Comparison of ENCODE assay signal across 17 cellular contexts in the genomic region with DNA sequence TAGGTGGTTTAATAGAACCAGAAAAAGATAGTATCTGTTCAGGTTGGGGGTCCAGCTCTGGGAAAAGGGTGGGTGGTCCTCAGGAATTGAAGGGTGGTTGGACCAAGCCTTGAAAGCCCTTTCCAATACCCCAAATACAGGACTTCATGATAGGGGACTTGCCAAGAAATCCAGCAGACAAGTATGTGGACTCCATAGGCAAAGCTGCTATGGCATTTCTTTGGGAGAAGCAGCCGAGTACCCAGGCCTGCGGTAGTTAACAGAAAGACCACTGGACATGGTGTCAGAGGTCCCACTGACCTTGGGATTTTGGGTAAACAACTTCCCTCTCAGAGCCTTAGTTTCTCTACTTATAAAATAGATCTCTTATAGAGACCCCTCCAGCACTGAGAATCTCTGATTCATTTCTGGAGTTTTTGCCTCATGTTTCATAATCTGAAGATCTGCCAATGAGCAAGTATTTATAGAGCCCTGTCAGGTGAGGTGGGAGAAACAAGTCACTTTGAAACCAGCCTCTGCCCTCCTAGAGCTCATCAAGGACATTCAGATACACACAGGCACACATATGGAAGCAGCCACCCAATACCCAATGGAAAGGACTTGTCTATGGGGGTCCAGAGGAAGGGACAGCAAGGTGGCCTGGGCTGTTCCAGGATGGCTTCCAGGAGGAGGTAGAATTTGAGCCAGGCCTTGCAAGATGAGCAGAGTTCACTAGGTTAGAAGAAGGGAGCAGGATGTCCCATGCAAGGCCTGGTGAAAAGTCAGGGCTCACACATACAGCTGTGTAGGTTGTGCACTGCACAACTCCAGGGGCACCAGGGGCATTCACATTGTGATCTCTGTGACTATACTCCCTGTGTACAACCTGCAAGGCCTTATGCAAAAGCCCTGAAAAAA. TPM values are rescaled to one million over a fixed set of nuclear protein-coding genes. Genes with fewer than 3 reads are reported as not detected.
DNase-seq lines count a peak whose midpoint lies in the region; ATAC-seq and TF ChIP-seq lines count a peak whose summit lies in the region.
"Had no signal": no experiment of that assay in that cellular context is flagged by ENCODE, and none has a peak within 500 bp of the region (broad histone marks: within the 10 kb centered on the region; RNA-seq: fewer than 3 reads in every experiment).

No MANE protein-coding gene starts in this region.

- no peaks in the 10 kb centered on the region for H3K9me3 ChIP-seq in esophagus squamous epithelium
- H3K9me3 ChIP-seq in gastrocnemius medialis, result no peaks in the 10 kb centered on the region
- H3K9me3 ChIP-seq in prostate gland, result no peaks in the 10 kb centered on the region
- no peaks in the 10 kb centered on the region for H3K9me3 ChIP-seq in CD4-positive, alpha-beta T cell (ENCODE audit: control insufficient read depth, low read length)

- H3K4me3 Mint-ChIP-seq in natural killer cell treated with Interleukin-12 subunit alpha and Interleukin-12 subunit beta and Interleukin-15 and Interleukin-18, amount 100 ng/mL, for 72 hours, result no peak overlapping the region
- H3K4me3 Mint-ChIP-seq in natural killer cell, result no peak overlapping the region
- no peak overlapping the region for H3K4me3 Mint-ChIP-seq in CD4-positive, alpha-beta T cell
- H3K4me3 Mint-ChIP-seq: nephron had no signal

- no peaks in the 10 kb centered on the region for H3K9me3 Mint-ChIP-seq in natural killer cell treated with Interleukin-12 subunit alpha and Interleukin-12 subunit beta and Interleukin-15 and Interleukin-18, amount 100 ng/mL, for 72 hours
- no peaks in the 10 kb centered on the region for H3K9me3 Mint-ChIP-seq in natural killer cell
- H3K9me3 Mint-ChIP-seq in CD4-positive, alpha-beta T cell, result peaks cover 4% of the 10 kb centered on the region

- peak; percentile 38 to 40 for ATAC-seq in natural killer cell treated with Interleukin-12 subunit alpha and Interleukin-12 subunit beta and Interleukin-15 and Interleukin-18, amount 100 ng/mL, for 72 hours
- ATAC-seq in natural killer cell (no peak), gastrocnemius medialis (no peak), GM18520 (IDR thresholded peaks at IDR 0.05; ENCODE audit: unreplicated experiment) (no peak)
- no peak for ATAC-seq in CD4-positive, alpha-beta T cell (ENCODE audit: poor library complexity)

- in situ Hi-C loops in gastrocnemius medialis (cut with MboI; ENCODE audit: low sequenced_read_pairs in 4 of 4), result no loop called here

- DNase-seq in natural killer cell treated with Interleukin-12 subunit alpha and Interleukin-12 subunit beta and Interleukin-15 and Interleukin-18, amount 100 ng/mL, for 72 hours (ENCODE audit: low spot score), result no peak
- DNase-seq in natural killer cell (no peak), esophagus squamous epithelium (lab: John Stamatoyannopoulos, UW) (no peak), gastrocnemius medialis (no peak), prostate gland (ENCODE audit: low spot score) (no peak), SW480 (ENCODE audit: low spot score) (no peak)
- no peak for DNase-seq in CD4-positive, alpha-beta T cell
- DNase-seq: activated CD4-positive, alpha-beta T cell treated with anti-CD3 and anti-CD28 coated beads, Interleukin-2, amount 50 U/mL, for 48 hours; activated effector memory CD4-positive, alpha-beta T cell treated with anti-CD3 and anti-CD28 coated beads, Interleukin-2, amount 50 U/mL, for 16 hours; Calu3; NCI-H2081; PC-9; trophoblast cell had no signal

- H3K4me1 ChIP-seq in esophagus squamous epithelium (peaks cover 0 to 14% (median 0%) of the 10 kb centered on the region in 3 donors), gastrocnemius medialis (peaks cover 0 to 7% of the 10 kb centered on the region in 2 donors), prostate gland (replicated peaks) (no peaks in the 10 kb centered on the region)

- H3K4me1 Mint-ChIP-seq in natural killer cell treated with Interleukin-12 subunit alpha and Interleukin-12 subunit beta and Interleukin-15 and Interleukin-18, amount 100 ng/mL, for 72 hours (ENCODE audit: low read depth in 2 of 2), result no peaks in the 10 kb centered on the region
- H3K4me1 Mint-ChIP-seq in natural killer cell, result no peaks in the 10 kb centered on the region
- H3K4me1 Mint-ChIP-seq in CD4-positive, alpha-beta T cell (ENCODE audit: low read depth), result no peaks in the 10 kb centered on the region

- POLR2A ChIA-PET in CD4-positive, alpha-beta T cell (lab: Charles Lee), result no interaction called here

- peaks cover 12 to 17% of the 10 kb centered on the region in 2 donors for H3K27me3 Mint-ChIP-seq in natural killer cell treated with Interleukin-12 subunit alpha and Interleukin-12 subunit beta and Interleukin-15 and Interleukin-18, amount 100 ng/mL, for 72 hours
- peaks cover 3 to 24% of the 10 kb centered on the region in 2 donors for H3K27me3 Mint-ChIP-seq in natural killer cell (ENCODE audit: low read depth in 2 of 2)
- H3K27me3 Mint-ChIP-seq in CD4-positive, alpha-beta T cell, result peaks cover 8% of the 10 kb centered on the region

- no peaks in the 10 kb centered on the region for H3K36me3 ChIP-seq in esophagus squamous epithelium
- no peaks in the 10 kb centered on the region for H3K36me3 ChIP-seq in gastrocnemius medialis
- H3K36me3 ChIP-seq in prostate gland, result no peaks in the 10 kb centered on the region

- WGBS in esophagus squamous epithelium, 2 donors, result 89 to 100% methylated on average over 2 of the region's 2 CpGs
- WGBS in prostate gland, result 84% methylated on average over 2 of the region's 2 CpGs

- TF ChIP-seq POLR2A in esophagus squamous epithelium (IDR thresholded peaks at IDR 0.05) (no peak), gastrocnemius medialis (IDR thresholded peaks at IDR 0.05) (no peak), prostate gland (IDR thresholded peaks at IDR 0.05) (no peak)

- peak overlapping the region in 3 of 4 donors; percentile 1 to 44 (median 33) for H3K27ac ChIP-seq in esophagus squamous epithelium
- H3K27ac ChIP-seq in gastrocnemius medialis, result peak overlapping the region; percentile 41 to 68 (median 54)
- no peak overlapping the region for H3K27ac ChIP-seq in prostate gland
- H3K27ac ChIP-seq in CD4-positive, alpha-beta T cell (ENCODE audit: low read depth, low read length), result no peak overlapping the region
- H3K27ac ChIP-seq: PC-9 had no signal

- no peak overlapping the region for H3K27ac Mint-ChIP-seq in natural killer cell treated with Interleukin-12 subunit alpha and Interleukin-12 subunit beta and Interleukin-15 and Interleukin-18, amount 100 ng/mL, for 72 hours
- no peak overlapping the region for H3K27ac Mint-ChIP-seq in natural killer cell
- no peak overlapping the region for H3K27ac Mint-ChIP-seq in CD4-positive, alpha-beta T cell

- no peak overlapping the region for H3K4me3 ChIP-seq in esophagus squamous epithelium
- H3K4me3 ChIP-seq in gastrocnemius medialis, result no peak overlapping the region
- H3K4me3 ChIP-seq in prostate gland, result no peak overlapping the region
- H3K4me3 ChIP-seq: lung, PC-9 had no signal

- H3K27me3 ChIP-seq in esophagus squamous epithelium (no peaks in the 10 kb centered on the region), gastrocnemius medialis (no peaks in the 10 kb centered on the region), prostate gland (replicated peaks; ENCODE audit: insufficient read depth) (no peaks in the 10 kb centered on the region)
- H3K27me3 ChIP-seq in CD4-positive, alpha-beta T cell (ENCODE audit: control insufficient read depth, insufficient read depth, low read length), result no peaks in the 10 kb centered on the region

- intact Hi-C loops in natural killer cell (cut with micrococcal nuclease), result no loop called here
- intact Hi-C loops in esophagus squamous epithelium (cut with DNase I), result no loop called here
- intact Hi-C loops in gastrocnemius medialis (cut with DNase I; ENCODE audit: low total_unique reads), result no loop called here
- intact Hi-C loops in prostate gland (cut with DNase I), result no loop called here
- intact Hi-C loops in CD4-positive, alpha-beta T cell (cut with DNase I, micrococcal nuclease), result no loop called here

- TF ChIP-seq CTCF in natural killer cell (IDR thresholded peaks at IDR 0.05), result no peak
- TF ChIP-seq CTCF in esophagus squamous epithelium (IDR thresholded peaks at IDR 0.05), result no peak
- no peak for TF ChIP-seq CTCF in gastrocnemius medialis (IDR thresholded peaks at IDR 0.05 in 4 of 5, conservative IDR thresholded peaks at IDR 0.05 in 1 of 5)
- TF ChIP-seq CTCF in prostate gland (IDR thresholded peaks at IDR 0.05), result no peak
- no peak for TF ChIP-seq CTCF in CD4-positive, alpha-beta T cell (IDR thresholded peaks at IDR 0.05)

- peaks cover 2% of the 10 kb centered on the region for H3K36me3 Mint-ChIP-seq in natural killer cell treated with Interleukin-12 subunit alpha and Interleukin-12 subunit beta and Interleukin-15 and Interleukin-18, amount 100 ng/mL, for 72 hours
- H3K36me3 Mint-ChIP-seq in natural killer cell, result no peaks in the 10 kb centered on the region
- no peaks in the 10 kb centered on the region for H3K36me3 Mint-ChIP-seq in CD4-positive, alpha-beta T cell (ENCODE audit: low read depth)

- CTCF ChIA-PET in CD4-positive, alpha-beta T cell (lab: Charles Lee), result no interaction called here

RNA-seq across cellular contexts. Expression of gene ACCSL, which starts 31.0 kb away (rescaled TPM):
- total RNA-seq in natural killer cell treated with Interleukin-12 subunit alpha and Interleukin-12 subunit beta and Interleukin-15 and Interleukin-18, amount 100 ng/mL, for 72 hours, result not detected
- total RNA-seq in natural killer cell, result not detected
- not detected for total RNA-seq in esophagus squamous epithelium
- total RNA-seq in gastrocnemius medialis, result not detected
- not detected for total RNA-seq in prostate gland
- total RNA-seq in CD4-positive, alpha-beta T cell, result not detected
- total RNA-seq: Calu3, PC-9, renal cortical epithelial cell had no signal

RNA-seq across cellular contexts. Expression of gene ACCS, which starts 49.3 kb away (rescaled TPM):
- 1 to 10 TPM; 3.4 to 5.4 TPM for total RNA-seq in natural killer cell treated with Interleukin-12 subunit alpha and Interleukin-12 subunit beta and Interleukin-15 and Interleukin-18, amount 100 ng/mL, for 72 hours
- 10 to 100 TPM; 16.3 to 32.1 (median 31.9) TPM for total RNA-seq in natural killer cell
- 10 to 100 TPM in 1 of 4 donors, 1 to 10 TPM in 3; 3.4 to 22.1 (median 4.9) TPM for total RNA-seq in esophagus squamous epithelium
- 1 to 10 TPM in 2 of 4 donors, under 1 TPM in 2; 0.58 to 4.0 (median 1.8) TPM for total RNA-seq in gastrocnemius medialis
- total RNA-seq in prostate gland, result 10 to 100 TPM; 18.2 to 31.8 TPM
- total RNA-seq in CD4-positive, alpha-beta T cell, result 10 to 100 TPM; 17.7 to 18.7 TPM

Comparison
In these comparisons a context has a peak if more than half of its experiments do, and no peak if none do; other contexts are left out.
1. ATAC-seq: peak in natural killer cell treated with Interleukin-12 subunit alpha and Interleukin-12 subunit beta and Interleukin-15 and Interleukin-18, amount 100 ng/mL, for 72 hours (2 of 2); none in natural killer cell (0 of 3), gastrocnemius medialis (0 of 2), GM18520 (single experiment) and CD4-positive, alpha-beta T cell (single experiment).
2. H3K27ac ChIP-seq: peak in esophagus squamous epithelium (3 of 4) and gastrocnemius medialis (4 of 4); none in prostate gland (0 of 2) and CD4-positive, alpha-beta T cell (single experiment).